13 cellular contexts compared by ENCODE assay signal in the genomic region with DNA sequence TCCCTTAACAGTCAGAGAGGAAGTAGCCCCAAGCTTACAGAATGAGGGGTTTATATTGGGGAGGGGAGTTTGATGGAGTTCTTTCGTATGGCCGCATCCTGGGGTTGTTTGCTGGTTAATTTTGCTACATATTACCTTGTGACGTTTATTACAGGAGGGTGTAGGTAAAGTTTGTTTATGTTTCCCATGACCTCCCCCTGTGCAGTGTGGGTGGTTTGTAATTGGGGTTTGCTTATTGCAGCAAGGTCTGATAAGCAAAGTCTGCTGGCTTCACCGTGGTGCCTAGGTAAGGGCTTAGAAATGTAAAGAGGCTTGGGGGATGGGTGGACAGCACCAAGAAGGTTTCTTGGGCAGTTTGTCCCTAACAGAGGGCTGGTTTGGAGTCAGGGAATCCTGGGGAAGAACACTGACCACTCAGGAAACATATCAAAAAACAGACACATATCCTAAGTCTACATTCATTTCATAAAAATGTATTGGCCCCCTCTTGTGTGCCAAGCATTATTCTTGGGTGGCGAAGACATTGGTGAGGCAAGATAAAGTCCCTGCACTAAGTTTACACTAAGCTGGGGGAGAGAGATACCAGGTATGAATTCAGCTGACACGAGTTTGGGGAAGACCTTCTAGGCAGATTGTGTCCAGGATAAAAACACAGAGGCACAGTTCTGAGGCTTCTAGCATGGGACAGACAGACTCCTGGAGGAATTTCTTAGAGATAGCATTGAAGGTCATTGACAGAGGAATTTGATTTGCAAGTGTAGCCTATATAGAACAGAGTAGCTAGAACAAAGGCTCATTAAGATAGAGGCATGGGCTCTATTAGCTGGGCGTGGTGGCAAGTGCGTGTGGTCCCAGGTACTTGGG. TPM values are rescaled to one million over a fixed set of nuclear protein-coding genes. Genes with fewer than 3 reads are reported as not detected.
DNase-seq lines count a peak whose midpoint lies in the region; ATAC-seq, FAIRE-seq and TF ChIP-seq lines count a peak whose summit lies in the region.
"Had no signal": no experiment of that assay in that cellular context is flagged by ENCODE, and none has a peak within 500 bp of the region (broad histone marks: within the 10 kb centered on the region; RNA-seq: fewer than 3 reads in every experiment).

No MANE protein-coding gene starts in this region.

- H3K79me2 ChIP-seq in astrocyte (ENCODE audit: insufficient read depth, low read length) = peaks cover 3% of the 10 kb centered on the region

- no peaks in the 10 kb centered on the region for H3K9me3 Mint-ChIP-seq in astrocyte (ENCODE audit: unreplicated experiment)
- no peaks in the 10 kb centered on the region for H3K9me3 Mint-ChIP-seq in naive thymus-derived CD8-positive, alpha-beta T cell
- H3K9me3 Mint-ChIP-seq: activated B cell treated with CpG ODN at 0.5 μM for 24 hours, IgD-negative memory B cell had no signal

- no peak for TF ChIP-seq CTCF in HEK293 (tag by site-specific recombination; IDR thresholded peaks at IDR 0.05)
- no peak for TF ChIP-seq CTCF in astrocyte (IDR thresholded peaks at IDR 0.05; ENCODE audit: insufficient read depth, low read depth, low read length)

- H2AFZ ChIP-seq in astrocyte (ENCODE audit: low read depth, low read length) = no peak overlapping the region

- H3K4me3 ChIP-seq in HEK293 (ENCODE audit: low read depth, low read length) = no peak overlapping the region
- no peak overlapping the region for H3K4me3 ChIP-seq in astrocyte (ENCODE audit: insufficient read depth, low read depth, low read length)
- H3K4me3 ChIP-seq: esophagus squamous epithelium had no signal

- H3K4me3 Mint-ChIP-seq in astrocyte (ENCODE audit: unreplicated experiment) = no peak overlapping the region
- peak overlapping the region in 1 of 10 donors; percentile 13 for H3K4me3 Mint-ChIP-seq in naive thymus-derived CD8-positive, alpha-beta T cell
- H3K4me3 Mint-ChIP-seq: activated B cell treated with CpG ODN at 0.5 μM for 24 hours, IgD-negative memory B cell had no signal

- POLR2A ChIA-PET in HEK293 (lab: Yijun Ruan, JAX) = interaction anchor here (0.9 to 1.3 kb wide), 3 partner anchors 10 to 22 kb away, joined by 3 to 13 read pairs (median 3); a partner anchor contains a TSS
- POLR2A ChIA-PET in naive thymus-derived CD8-positive, alpha-beta T cell (lab: Charles Lee) = interaction anchor here (1.0 to 2.0 kb wide), 3 partner anchors 10 to 86 kb away, joined by 6 to 8 read pairs (median 7); a partner anchor contains a TSS

- peaks cover 5% of the 10 kb centered on the region for H3K27me3 Mint-ChIP-seq in astrocyte (ENCODE audit: low read depth, unreplicated experiment)
- H3K27me3 Mint-ChIP-seq in naive thymus-derived CD8-positive, alpha-beta T cell = no peaks in the 10 kb centered on the region
- H3K27me3 Mint-ChIP-seq: activated B cell treated with CpG ODN at 0.5 μM for 24 hours, IgD-negative memory B cell had no signal

- H3K4me1 Mint-ChIP-seq in astrocyte (ENCODE audit: low read depth, unreplicated experiment) = peaks cover 10% of the 10 kb centered on the region
- peaks cover 23 to 48% (median 41%) of the 10 kb centered on the region in 4 donors for H3K4me1 Mint-ChIP-seq in naive thymus-derived CD8-positive, alpha-beta T cell

- no peak for FAIRE-seq in astrocyte (lab: Jason Lieb, UNC)

- no peak overlapping the region for H3K4me2 ChIP-seq in astrocyte (ENCODE audit: low read length)

- DNase-seq in astrocyte (ENCODE audit: low read depth) (no peak), cerebellar cortex (ENCODE audit: low spot score) (no peak)
- DNase-seq in naive thymus-derived CD8-positive, alpha-beta T cell = no peak
- DNase-seq: activated B cell treated with CpG ODN at 0.5 μM for 24 hours, amniotic stem cell, cortex of kidney, esophagus squamous epithelium, GDM1, NCI-H1092 treated with DMSO at 0.1 percent for 48 hours had no signal

- H3K27me3 ChIP-seq in astrocyte (ENCODE audit: insufficient read depth, low read length) = no peaks in the 10 kb centered on the region
- H3K27me3 ChIP-seq: esophagus squamous epithelium had no signal

- H3K9me3 ChIP-seq in HEK293 (ENCODE audit: control insufficient read depth, insufficient read depth, low read depth, low read length) = no peaks in the 10 kb centered on the region
- H3K9me3 ChIP-seq in astrocyte (ENCODE audit: insufficient read depth, low read depth, low read length) = no peaks in the 10 kb centered on the region
- H3K9me3 ChIP-seq: esophagus squamous epithelium had no signal

- H3K36me3 ChIP-seq in HEK293 (ENCODE audit: control insufficient read depth in 2 of 2, insufficient read depth in 1 of 2, low read length in 2 of 2) (peaks cover 0 to 9% of the 10 kb centered on the region in 2 experiments; a peak in 1 of 3 replicates), astrocyte (ENCODE audit: insufficient read depth, low read length) (no peaks in the 10 kb centered on the region)

- no peak overlapping the region for H3K9ac ChIP-seq in astrocyte (ENCODE audit: low read length)

- CTCF ChIA-PET in HEK293 (lab: Yijun Ruan, JAX) = interaction anchor here (0.7 to 2.6 kb wide), 3 partner anchors 13 to 127 kb away, joined by 3 to 6 read pairs (median 3); no protein-coding TSS in a partner anchor

- no peaks in the 10 kb centered on the region for H3K36me3 Mint-ChIP-seq in astrocyte (ENCODE audit: low read depth, unreplicated experiment)
- peaks cover 0 to 4% (median 0%) of the 10 kb centered on the region in 3 donors for H3K36me3 Mint-ChIP-seq in naive thymus-derived CD8-positive, alpha-beta T cell
- H3K36me3 Mint-ChIP-seq: IgD-negative memory B cell had no signal

- H3K4me1 ChIP-seq in HEK293 (ENCODE audit: control insufficient read depth, insufficient read depth, low read length) = peaks cover 11% of the 10 kb centered on the region
- H3K4me1 ChIP-seq in astrocyte (ENCODE audit: insufficient read depth, low read length) = no peaks in the 10 kb centered on the region

- H4K20me1 ChIP-seq in astrocyte (ENCODE audit: insufficient read depth, low read length) = peaks cover under 1% of the 10 kb centered on the region

- H3K27ac ChIP-seq in HEK293 (ENCODE audit: extremely low read depth, low read depth, low read length) = no peak overlapping the region
- H3K27ac ChIP-seq in astrocyte (ENCODE audit: low read depth, low read length) = no peak overlapping the region
- H3K27ac ChIP-seq: esophagus squamous epithelium had no signal

- ATAC-seq in naive thymus-derived CD8-positive, alpha-beta T cell = no peak
- ATAC-seq in HG03521 (IDR thresholded peaks at IDR 0.05; ENCODE audit: unreplicated experiment) (no peak), HG03139 (IDR thresholded peaks at IDR 0.05; ENCODE audit: unreplicated experiment) (no peak)

- peak overlapping the region; percentile 16 for H3K27ac Mint-ChIP-seq in astrocyte (ENCODE audit: unreplicated experiment)
- H3K27ac Mint-ChIP-seq in naive thymus-derived CD8-positive, alpha-beta T cell = peak overlapping the region in 6 of 10 donors; percentile 15 to 66 (median 62)
- H3K27ac Mint-ChIP-seq: activated B cell treated with CpG ODN at 0.5 μM for 24 hours had no signal

TF ChIP-seq in HEK293, 187 proteins besides CTCF, POLR2A, EP300 and RAD21 (continues in another document):
- TF ChIP-seq TRIM28 (IDR thresholded peaks at IDR 0.05; ENCODE audit: borderline replicate concordance, low read length) (no peak), HOXD13 (CRISPR knock-in tag; IDR thresholded peaks at IDR 0.05; ENCODE audit: borderline replicate concordance) (no peak), ZNF747 (tag by site-specific recombination; IDR thresholded peaks at IDR 0.05) (no peak), KLF10 (tag by site-specific recombination; IDR thresholded peaks at IDR 0.05) (no peak), ZNF623 (tag by site-specific recombination; IDR thresholded peaks at IDR 0.05) (0 out of 2 replicates have a peak, but pooled peaks have one; percentile 14), ZNF140 (tag by site-specific recombination; IDR thresholded peaks at IDR 0.05) (no peak), SP2 (tag by site-specific recombination; IDR thresholded peaks at IDR 0.05) (no peak), SP3 (tag by site-specific recombination; IDR thresholded peaks at IDR 0.05) (no peak)
- TF ChIP-seq, protein P1, sequence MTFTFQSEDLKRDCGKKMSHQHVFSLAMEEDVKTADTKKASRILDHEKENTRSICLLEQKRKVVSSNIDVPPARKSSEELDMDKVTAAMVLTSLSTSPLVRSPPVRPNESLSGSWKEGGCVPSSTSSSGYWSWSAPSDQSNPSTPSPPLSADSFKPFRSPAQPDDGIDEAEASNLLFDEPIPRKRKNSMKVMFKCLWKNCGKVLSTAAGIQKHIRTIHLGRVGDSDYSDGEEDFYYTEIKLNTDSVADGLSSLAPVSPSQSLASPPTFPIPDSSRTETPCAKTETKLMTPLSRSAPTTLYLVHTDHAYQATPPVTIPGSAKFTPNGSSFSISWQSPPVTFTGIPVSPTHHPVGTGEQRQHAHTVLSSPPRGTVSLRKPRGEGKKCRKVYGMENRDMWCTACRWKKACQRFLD (tag by site-specific recombination; IDR thresholded peaks at IDR 0.05) = no peak
- TF ChIP-seq, protein P2, sequence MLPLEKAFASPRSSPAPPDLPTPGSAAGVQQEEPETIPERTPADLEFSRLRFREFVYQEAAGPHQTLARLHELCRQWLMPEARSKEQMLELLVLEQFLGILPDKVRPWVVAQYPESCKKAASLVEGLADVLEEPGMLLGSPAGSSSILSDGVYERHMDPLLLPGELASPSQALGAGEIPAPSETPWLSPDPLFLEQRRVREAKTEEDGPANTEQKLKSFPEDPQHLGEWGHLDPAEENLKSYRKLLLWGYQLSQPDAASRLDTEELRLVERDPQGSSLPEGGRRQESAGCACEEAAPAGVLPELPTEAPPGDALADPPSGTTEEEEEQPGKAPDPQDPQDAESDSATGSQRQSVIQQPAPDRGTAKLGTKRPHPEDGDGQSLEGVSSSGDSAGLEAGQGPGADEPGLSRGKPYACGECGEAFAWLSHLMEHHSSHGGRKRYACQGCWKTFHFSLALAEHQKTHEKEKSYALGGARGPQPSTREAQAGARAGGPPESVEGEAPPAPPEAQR (tag by site-specific recombination; IDR thresholded peaks at IDR 0.05) = no peak

RNA-seq across cellular contexts. Expression of a gene that starts 9.6 kb away (rescaled TPM):
- 6.9 and 8.5 TPM in 2 replicates for total RNA-seq in astrocyte
- total RNA-seq in naive thymus-derived CD8-positive, alpha-beta T cell = 10 to 100 TPM; 18.8 to 19.3 TPM
- polyA plus RNA-seq in naive thymus-derived CD8-positive, alpha-beta T cell = 1 to 10 TPM; 3.6 to 6.5 (median 4.0) TPM

RNA-seq across cellular contexts. Expression of a gene that starts 14.0 kb away (rescaled TPM):
- total RNA-seq in astrocyte = 5.2 and 6.6 TPM in 2 replicates
- 10 to 100 TPM; 21.8 to 21.9 TPM for total RNA-seq in naive thymus-derived CD8-positive, alpha-beta T cell
- 10 to 100 TPM in 2 of 3 donors, 1 to 10 TPM in 1; 9.5 to 12.0 (median 11.4) TPM for polyA plus RNA-seq in naive thymus-derived CD8-positive, alpha-beta T cell

RNA-seq across cellular contexts. Expression of a gene that starts 22.3 kb away (rescaled TPM):
- 23.1 and 26.6 TPM in 2 replicates for total RNA-seq in astrocyte
- total RNA-seq in naive thymus-derived CD8-positive, alpha-beta T cell = 1 to 10 TPM; 8.3 to 8.5 TPM
- 1 to 10 TPM; 1.1 to 2.1 (median 1.5) TPM for polyA plus RNA-seq in naive thymus-derived CD8-positive, alpha-beta T cell

RNA-seq across cellular contexts. Expression of a gene that starts 22.9 kb away (rescaled TPM):
- 5.4 and 5.9 TPM in 2 replicates for total RNA-seq in astrocyte
- total RNA-seq in naive thymus-derived CD8-positive, alpha-beta T cell = 10 to 100 TPM; 19.9 to 21.2 TPM
- 10 to 100 TPM; 21.2 to 22.0 (median 21.7) TPM for polyA plus RNA-seq in naive thymus-derived CD8-positive, alpha-beta T cell

RNA-seq across cellular contexts. Expression of a gene that starts 36.9 kb away (rescaled TPM):
- total RNA-seq in astrocyte = 9.3 and 9.7 TPM in 2 replicates
- 10 to 100 TPM; 22.8 to 23.3 TPM for total RNA-seq in naive thymus-derived CD8-positive, alpha-beta T cell
- 1 to 10 TPM; 1.6 to 3.5 (median 3.4) TPM for polyA plus RNA-seq in naive thymus-derived CD8-positive, alpha-beta T cell
